Comparison of ENCODE assay signal across 13 cellular contexts in genomic region chr7:127536426-127537152, GRCh38. TPM values are rescaled to one million over a fixed set of nuclear protein-coding genes. Genes with fewer than 3 reads are reported as not detected.
DNase-seq lines count a peak whose midpoint lies in the region; ATAC-seq and TF ChIP-seq lines count a peak whose summit lies in the region.
"Had no signal": no experiment of that assay in that cellular context is flagged by ENCODE, and none has a peak within 500 bp of the region (broad histone marks: within the 10 kb centered on the region; RNA-seq: fewer than 3 reads in every experiment).

No MANE protein-coding gene starts in this region.

- ATAC-seq in right lobe of liver: peak; percentile 23 to 36 (median 32)
- no peak for ATAC-seq in HG03139 (IDR thresholded peaks at IDR 0.05; ENCODE audit: unreplicated experiment)
- ATAC-seq in HG03457 (IDR thresholded peaks at IDR 0.05; ENCODE audit: unreplicated experiment): no peak
- no peak for ATAC-seq in GM18517 (IDR thresholded peaks at IDR 0.05; ENCODE audit: unreplicated experiment)

- no peak for DNase-seq in AG04450 (ENCODE audit: low read depth, low spot score)
- DNase-seq in HFFc6: no peak
- DNase-seq in cerebellum (ENCODE audit: low spot score): peak; percentile 33
- DNase-seq in right lobe of liver: no peak
- DNase-seq in stimulated activated CD4-positive, alpha-beta T cell treated with anti-CD3 and anti-CD28 coated beads, Interleukin-4, amount 100 ng/mL, for 1 hour: no peak
- DNase-seq: GF-D8, NCI-H1436, OCI-M1 had no signal

- no peak for TF ChIP-seq CTCF in AG04450 (IDR thresholded peaks at IDR 0.05; ENCODE audit: low read depth, low read length)
- no peak for TF ChIP-seq CTCF in HFFc6 (IDR thresholded peaks at IDR 0.05)
- no peak for TF ChIP-seq CTCF in right lobe of liver (IDR thresholded peaks at IDR 0.05)

- no peak for TF ChIP-seq POLR2A in right lobe of liver (IDR thresholded peaks at IDR 0.05)

- peaks cover 16% of the 10 kb centered on the region for H3K27me3 Mint-ChIP-seq in HFFc6 (ENCODE audit: insufficient read depth)

- H3K36me3 Mint-ChIP-seq in HFFc6 (ENCODE audit: low read depth): no peaks in the 10 kb centered on the region

- H3K4me3 ChIP-seq in AG04450 (ENCODE audit: low read depth, low read length) (peak overlapping the region; percentile 5; the same call in 1 of the 2 replicates), right lobe of liver (no peak overlapping the region)
- H3K4me3 ChIP-seq: BLaER1 treated with 17β-estradiol and CSF1 and Interleukin-3, amounts not matched to agents 10 nM and 100 nM had no signal

- no peaks in the 10 kb centered on the region for H3K36me3 ChIP-seq in right lobe of liver
- H3K36me3 ChIP-seq: BLaER1 treated with 17β-estradiol and CSF1 and Interleukin-3, amounts not matched to agents 10 nM and 100 nM had no signal

- no peak overlapping the region for H3K27ac Mint-ChIP-seq in HFFc6
- H3K27ac Mint-ChIP-seq: T-helper 1 cell treated with Interleukin-12 subunit alpha and Interleukin-12 subunit beta and Interleukin-4 antibody, amounts not matched to agents 30 μg/mL and 1 μg/mL, for 36 hours had no signal

- H3K4me1 ChIP-seq in right lobe of liver: peaks cover 0 to 5% (median 0%) of the 10 kb centered on the region in 4 donors
- H3K4me1 ChIP-seq: BLaER1 treated with 17β-estradiol and CSF1 and Interleukin-3, amounts not matched to agents 10 nM and 100 nM had no signal

- H3K9me3 Mint-ChIP-seq in HFFc6: no peaks in the 10 kb centered on the region

- peak overlapping the region; percentile 53; the same call in 1 of the 2 replicates for H3K4me3 Mint-ChIP-seq in HFFc6
- H3K4me3 Mint-ChIP-seq: T-helper 1 cell treated with Interleukin-12 subunit alpha and Interleukin-12 subunit beta and Interleukin-4 antibody, amounts not matched to agents 30 μg/mL and 1 μg/mL, for 36 hours had no signal

- CTCF ChIA-PET in AG04450 (lab: Charles Lee): no interaction called here

- no peaks in the 10 kb centered on the region for H3K9me3 ChIP-seq in AG04450 (ENCODE audit: control insufficient read depth, insufficient read depth, low read length)
- no peaks in the 10 kb centered on the region for H3K9me3 ChIP-seq in right lobe of liver

- H3K4me1 Mint-ChIP-seq in HFFc6 (ENCODE audit: low read depth): no peaks in the 10 kb centered on the region

- H3K27ac ChIP-seq in AG04450 (ENCODE audit: low read depth, low read length): no peak overlapping the region
- H3K27ac ChIP-seq in right lobe of liver: no peak overlapping the region
- H3K27ac ChIP-seq: BLaER1 treated with 17β-estradiol and CSF1 and Interleukin-3, amounts not matched to agents 10 nM and 100 nM had no signal

- H3K27me3 ChIP-seq in AG04450 (ENCODE audit: control insufficient read depth, insufficient read depth, low read length) (peaks cover 8% of the 10 kb centered on the region), right lobe of liver (no peaks in the 10 kb centered on the region)
- H3K27me3 ChIP-seq: BLaER1 treated with 17β-estradiol and CSF1 and Interleukin-3, amounts not matched to agents 10 nM and 100 nM had no signal

- POLR2A ChIA-PET in AG04450 (lab: Yijun Ruan, JAX): no interaction called here

- intact Hi-C loops in right lobe of liver (cut with DNase I): no loop called here

- WGBS in right lobe of liver (ENCODE audit: insufficient coverage, low coverage, low lambda C conversion rate, missing lambda C conversion rate): 22% methylated on average over 15 of the region's 19 CpGs

RNA-seq across cellular contexts. Expression of gene GCC1, which starts 48.8 kb away (rescaled TPM):
- polyA plus RNA-seq in AG04450 (2011; rRNA removed): 11.2 and 11.6 TPM in 2 replicates
- polyA minus RNA-seq in AG04450 (2011; rRNA and poly(A)+ RNA removed): 19.5 and 21.5 TPM in 2 replicates
- total RNA-seq in HFFc6 (2021; fragmentation: NEBNext Ultra II Directional; extraction: Animal tissue kit (Norgen Biotek cat#: 25700)): 10 to 100 TPM; 14.8 to 17.1 (median 16.1) TPM
- total RNA-seq in cerebellum (10.4 TPM), right lobe of liver (10 to 100 TPM in 3 of 6 experiments, 1 to 10 TPM in 3; 9.4 to 11.7 (median 10.0) TPM)

RNA-seq across cellular contexts. Expression of gene ARF5, which starts 51.6 kb away (rescaled TPM):
- polyA plus RNA-seq in AG04450 (2011; rRNA removed): 174 and 179 TPM in 2 replicates
- 89.1 and 108 TPM in 2 replicates for polyA minus RNA-seq in AG04450 (2011; rRNA and poly(A)+ RNA removed)
- total RNA-seq in HFFc6 (2021; fragmentation: NEBNext Ultra II Directional; extraction: Animal tissue kit (Norgen Biotek cat#: 25700)): 100 to 1,000 TPM in 4 of 6 experiments, 10 to 100 TPM in 2; 98.3 to 122 (median 110) TPM
- total RNA-seq in cerebellum (71.7 TPM), right lobe of liver (100 to 1,000 TPM in 1 of 6 experiments, 10 to 100 TPM in 5; 51.7 to 105 (median 60.8) TPM)

RNA-seq across cellular contexts. Expression of gene FSCN3, which starts 56.9 kb away (rescaled TPM):
- polyA plus RNA-seq in AG04450 (2011; rRNA removed): 0.17 and 0.37 TPM in 2 replicates
- 0.69 TPM in 1 of 2 replicates, not detected in the other for polyA minus RNA-seq in AG04450 (2011; rRNA and poly(A)+ RNA removed)
- total RNA-seq in HFFc6 (2021; fragmentation: NEBNext Ultra II Directional; extraction: Animal tissue kit (Norgen Biotek cat#: 25700)): under 1 TPM in 1 of 6 experiments, not detected in 5; 0.07 TPM
- total RNA-seq in cerebellum: 0.73 TPM
- 1 to 10 TPM in 2 of 6 experiments, under 1 TPM in 1, not detected in 3; 0.68 to 1.5 (median 1.2) TPM for total RNA-seq in right lobe of liver

Comparison
In these comparisons a context has a peak if more than half of its experiments do, and no peak if none do; other contexts are left out.
1. ATAC-seq: peak in right lobe of liver (4 of 4); none in HG03139 (single experiment), HG03457 (single experiment) and GM18517 (single experiment).